13 cellular contexts compared by ENCODE assay signal in the genomic region with DNA sequence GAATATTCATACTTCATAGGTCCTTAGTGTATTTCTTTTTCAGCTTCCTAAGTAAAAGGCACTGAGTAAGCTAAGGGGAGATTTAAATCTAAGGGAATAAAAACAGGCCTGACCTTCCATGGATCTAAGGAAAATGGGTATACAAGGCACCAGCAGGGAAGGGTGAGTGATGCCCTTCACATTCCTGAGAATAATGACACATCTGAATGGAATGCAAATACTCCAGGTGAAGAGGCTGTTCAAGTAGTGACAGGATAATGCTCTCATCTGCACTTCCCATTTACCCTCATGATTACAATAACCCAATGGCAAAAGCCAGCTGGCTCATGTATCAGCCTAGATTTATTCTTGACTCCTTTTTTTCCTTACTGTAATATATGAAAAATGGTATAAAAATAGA.
DNase-seq lines count a peak whose midpoint lies in the region; ATAC-seq and TF ChIP-seq lines count a peak whose summit lies in the region.
"Had no signal": no experiment of that assay in that cellular context is flagged by ENCODE, and none has a peak within 500 bp of the region (broad histone marks: within the 10 kb centered on the region; RNA-seq: fewer than 3 reads in every experiment).

No MANE protein-coding gene starts in this region.

- no peaks in the 10 kb centered on the region for H3K27me3 Mint-ChIP-seq in WTC11 (ENCODE audit: low read depth)
- H3K27me3 Mint-ChIP-seq in CD4-positive, alpha-beta T cell: no peaks in the 10 kb centered on the region

- no peak for TF ChIP-seq CTCF in WTC11 (IDR thresholded peaks at IDR 0.05)
- no peak for TF ChIP-seq CTCF in CD4-positive, alpha-beta T cell (IDR thresholded peaks at IDR 0.05)
- no peak for TF ChIP-seq CTCF in omental fat pad (IDR thresholded peaks at IDR 0.05)

- no peaks in the 10 kb centered on the region for H3K9me3 ChIP-seq in CD4-positive, alpha-beta T cell (ENCODE audit: control insufficient read depth, low read length)

- DNase-seq in ELR (ENCODE audit: low read depth): peak; percentile 68
- peak; percentile 75 to 77 for DNase-seq in NCI-H187 (lab: John Stamatoyannopoulos, UW)
- no peak for DNase-seq in WTC11 (ENCODE audit: low spot score)
- DNase-seq in kidney tubule cell (ENCODE audit: low spot score): peak; percentile 97
- no peak for DNase-seq in NCI-H2227 treated with DMSO at 0.1 percent for 48 hours (lab: John Stamatoyannopoulos, UW)
- DNase-seq in HUDEP-2 (lab: John Stamatoyannopoulos, UW; ENCODE audit: unreplicated experiment in 76 of 76): no peak
- DNase-seq in CD4-positive, alpha-beta T cell: no peak
- no peak for DNase-seq in omental fat pad (ENCODE audit: low spot score)
- DNase-seq: activated CD4-positive, alpha-beta T cell treated with anti-CD3 and anti-CD28 coated beads, Interleukin-2, amount 50 U/mL, for 4 hours; CD4-positive, CD25-positive, alpha-beta regulatory T cell; NCI-H2081 treated with DMSO at 0.1 percent for 48 hours; stimulated activated naive CD4-positive, alpha-beta T cell had no signal

- H3K4me3 Mint-ChIP-seq in WTC11: no peak overlapping the region
- H3K4me3 Mint-ChIP-seq in CD4-positive, alpha-beta T cell: no peak overlapping the region
- H3K4me3 Mint-ChIP-seq: CD4-positive, CD25-positive, alpha-beta regulatory T cell; nephron had no signal

- H3K27me3 ChIP-seq in CD4-positive, alpha-beta T cell (ENCODE audit: control insufficient read depth, insufficient read depth, low read length): no peaks in the 10 kb centered on the region

- H3K4me1 Mint-ChIP-seq in WTC11: peaks cover 22% of the 10 kb centered on the region
- H3K4me1 Mint-ChIP-seq in CD4-positive, alpha-beta T cell (ENCODE audit: low read depth): no peaks in the 10 kb centered on the region
- H3K4me1 Mint-ChIP-seq: CD4-positive, CD25-positive, alpha-beta regulatory T cell had no signal

- H3K36me3 Mint-ChIP-seq in WTC11: no peaks in the 10 kb centered on the region
- no peaks in the 10 kb centered on the region for H3K36me3 Mint-ChIP-seq in CD4-positive, alpha-beta T cell (ENCODE audit: low read depth)
- H3K36me3 Mint-ChIP-seq: CD4-positive, CD25-positive, alpha-beta regulatory T cell had no signal

- ATAC-seq in WTC11: peak; percentile 96
- ATAC-seq in CD4-positive, alpha-beta T cell (ENCODE audit: poor library complexity): no peak
- ATAC-seq in omental fat pad (ENCODE audit: low FRiP score): no peak

- CTCF ChIA-PET in WTC11 (lab: Charles Lee): interaction anchor here (0.7 kb wide), 1 partner anchor 49 kb away, joined by 3 read pairs; no protein-coding TSS in a partner anchor
- CTCF ChIA-PET in CD4-positive, alpha-beta T cell (lab: Charles Lee): no interaction called here

- intact Hi-C loops in CD4-positive, alpha-beta T cell (cut with DNase I, micrococcal nuclease): no loop called here

- no peak overlapping the region for H3K27ac ChIP-seq in CD4-positive, alpha-beta T cell (ENCODE audit: low read depth, low read length)

- POLR2A ChIA-PET in WTC11 (lab: Charles Lee): no interaction called here
- POLR2A ChIA-PET in CD4-positive, alpha-beta T cell (lab: Charles Lee): no interaction called here

- peaks cover 5% of the 10 kb centered on the region for H3K9me3 Mint-ChIP-seq in WTC11
- no peaks in the 10 kb centered on the region for H3K9me3 Mint-ChIP-seq in CD4-positive, alpha-beta T cell
- H3K9me3 Mint-ChIP-seq: nephron had no signal

- no peak overlapping the region for H3K27ac Mint-ChIP-seq in WTC11
- H3K27ac Mint-ChIP-seq in CD4-positive, alpha-beta T cell: no peak overlapping the region
- H3K27ac Mint-ChIP-seq: CD4-positive, CD25-positive, alpha-beta regulatory T cell had no signal

TF ChIP-seq in WTC11, 78 proteins besides CTCF, POLR2A, EP300 and RAD21:
- TF ChIP-seq, protein P1, sequence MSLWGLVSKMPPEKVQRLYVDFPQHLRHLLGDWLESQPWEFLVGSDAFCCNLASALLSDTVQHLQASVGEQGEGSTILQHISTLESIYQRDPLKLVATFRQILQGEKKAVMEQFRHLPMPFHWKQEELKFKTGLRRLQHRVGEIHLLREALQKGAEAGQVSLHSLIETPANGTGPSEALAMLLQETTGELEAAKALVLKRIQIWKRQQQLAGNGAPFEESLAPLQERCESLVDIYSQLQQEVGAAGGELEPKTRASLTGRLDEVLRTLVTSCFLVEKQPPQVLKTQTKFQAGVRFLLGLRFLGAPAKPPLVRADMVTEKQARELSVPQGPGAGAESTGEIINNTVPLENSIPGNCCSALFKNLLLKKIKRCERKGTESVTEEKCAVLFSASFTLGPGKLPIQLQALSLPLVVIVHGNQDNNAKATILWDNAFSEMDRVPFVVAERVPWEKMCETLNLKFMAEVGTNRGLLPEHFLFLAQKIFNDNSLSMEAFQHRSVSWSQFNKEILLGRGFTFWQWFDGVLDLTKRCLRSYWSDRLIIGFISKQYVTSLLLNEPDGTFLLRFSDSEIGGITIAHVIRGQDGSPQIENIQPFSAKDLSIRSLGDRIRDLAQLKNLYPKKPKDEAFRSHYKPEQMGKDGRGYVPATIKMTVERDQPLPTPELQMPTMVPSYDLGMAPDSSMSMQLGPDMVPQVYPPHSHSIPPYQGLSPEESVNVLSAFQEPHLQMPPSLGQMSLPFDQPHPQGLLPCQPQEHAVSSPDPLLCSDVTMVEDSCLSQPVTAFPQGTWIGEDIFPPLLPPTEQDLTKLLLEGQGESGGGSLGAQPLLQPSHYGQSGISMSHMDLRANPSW (CRISPR knock-in tag; conservative IDR thresholded peaks at IDR 0.05; ENCODE audit: low read depth): no peak
- peak; percentile 85; the same call in 1 of the 2 replicates for TF ChIP-seq TEAD1 (CRISPR knock-in tag; IDR thresholded peaks at IDR 0.05)
TF ChIP-seq in WTC11: peak in this region for 1.

Comparison
In these comparisons a context has a peak if more than half of its experiments do, and no peak if none do; other contexts are left out.
1. DNase-seq: peak in ELR (single experiment), NCI-H187 (2 of 2) and kidney tubule cell (single experiment); none in WTC11 (single experiment), NCI-H2227 treated with DMSO at 0.1 percent for 48 hours (single experiment), HUDEP-2 (0 of 76), CD4-positive, alpha-beta T cell (0 of 10) and omental fat pad (single experiment).